10 cellular contexts compared by ENCODE assay signal in genomic region chrX:2677764-2678163, GRCh38. TPM values are rescaled to one million over a fixed set of nuclear protein-coding genes. Genes with fewer than 3 reads are reported as not detected.
DNase-seq lines count a peak whose midpoint lies in the region; ATAC-seq, FAIRE-seq and TF ChIP-seq lines count a peak whose summit lies in the region.
"Had no signal": no experiment of that assay in that cellular context is flagged by ENCODE, and none has a peak within 500 bp of the region (broad histone marks: within the 10 kb centered on the region; RNA-seq: fewer than 3 reads in every experiment).

No MANE protein-coding gene starts in this region.

- no peak for TF ChIP-seq POLR2A in endothelial cell of umbilical vein (IDR thresholded peaks at IDR 0.05; ENCODE audit: low read depth, low read length)

- H4K20me1 ChIP-seq in endothelial cell of umbilical vein (replicated peaks; ENCODE audit: control insufficient read depth, extremely low read depth, insufficient read depth, low read length): no peaks in the 10 kb centered on the region

- 16 to 21% methylated on average over 10 of the region's 10 CpGs for WGBS in aorta, 2 donors

- peak; percentile 71 for DNase-seq in LoVo (ENCODE audit: low spot score)
- peak; percentile 79 for DNase-seq in endothelial cell of umbilical vein (ENCODE audit: low read depth, low spot score)
- DNase-seq in lung microvascular endothelial cell (ENCODE audit: low read depth in 2 of 2): peak; percentile 75 to 93
- DNase-seq in aorta: peak; percentile 94
- no peak for DNase-seq in NCI-H524 (lab: John Stamatoyannopoulos, UW)
- DNase-seq: activated B cell treated with CpG ODN at 0.5 μM for 24 hours, erythroblast had no signal

- H3K79me2 ChIP-seq in endothelial cell of umbilical vein (ENCODE audit: control insufficient read depth, insufficient read depth, low read length): no peaks in the 10 kb centered on the region

- H3K9ac ChIP-seq in endothelial cell of umbilical vein (replicated peaks; ENCODE audit: extremely low read depth, insufficient read depth, low read length): no peak overlapping the region
- H3K9ac ChIP-seq: KMS-11 had no signal

- CTCF ChIA-PET in endothelial cell of umbilical vein (lab: Charles Lee): no interaction called here

- H3K27ac ChIP-seq in endothelial cell of umbilical vein (ENCODE audit: insufficient read depth, low read depth, low read length): no peak overlapping the region
- H3K27ac ChIP-seq in aorta (ENCODE audit: low read depth in 1 of 2, low read length in 2 of 2): no peak overlapping the region
- H3K27ac ChIP-seq: KMS-11 had no signal

- no peaks in the 10 kb centered on the region for H3K27me3 ChIP-seq in endothelial cell of umbilical vein (ENCODE audit: control insufficient read depth in 2 of 2, insufficient read depth in 2 of 2, low read length in 2 of 2)
- no peaks in the 10 kb centered on the region for H3K27me3 ChIP-seq in aorta (ENCODE audit: control insufficient read depth in 1 of 2, insufficient read depth in 2 of 2, low read length in 1 of 2)

- H3K4me2 ChIP-seq in endothelial cell of umbilical vein (ENCODE audit: insufficient read depth, low read length): peak overlapping the region; percentile 35
- H3K4me2 ChIP-seq: KMS-11 had no signal

- BruUV-seq in endothelial cell of umbilical vein (replicated peaks; lab: Mats Ljungman, UMichigan): no TSS peak

- no peak for TF ChIP-seq CTCF in endothelial cell of umbilical vein (IDR thresholded peaks at IDR 0.05; ENCODE audit: extremely low read depth in 1 of 2, insufficient read depth in 1 of 2, low read depth in 1 of 2, low read length in 2 of 2)

- H3K9me3 ChIP-seq in endothelial cell of umbilical vein (replicated peaks; ENCODE audit: control insufficient read depth, insufficient read depth, low read length) (no peaks in the 10 kb centered on the region), aorta (ENCODE audit: control insufficient read depth, low read length) (no peaks in the 10 kb centered on the region)

- no peaks in the 10 kb centered on the region for H3K36me3 ChIP-seq in endothelial cell of umbilical vein (ENCODE audit: control insufficient read depth in 2 of 2, extremely low read depth in 1 of 2, insufficient read depth in 2 of 2, low read length in 2 of 2)
- no peaks in the 10 kb centered on the region for H3K36me3 ChIP-seq in aorta (ENCODE audit: control insufficient read depth in 1 of 2, insufficient read depth in 2 of 2, low read length in 1 of 2)

- H2AFZ ChIP-seq in endothelial cell of umbilical vein (ENCODE audit: low read depth, low read length): no peak overlapping the region

- dilution Hi-C loops in endothelial cell of umbilical vein (cut with MboI; ENCODE audit: extremely low pct_ligation_motif_present, low sequenced_read_pairs): no loop called here

- POLR2A ChIA-PET in endothelial cell of umbilical vein (lab: Charles Lee): no interaction called here

- H3K4me1 ChIP-seq in endothelial cell of umbilical vein (ENCODE audit: control insufficient read depth, extremely low read depth, insufficient read depth, low read length) (peaks cover 10% of the 10 kb centered on the region), aorta (ENCODE audit: control insufficient read depth in 1 of 2, insufficient read depth in 2 of 2, low read length in 2 of 2) (no peaks in the 10 kb centered on the region)

- H3K4me3 ChIP-seq in endothelial cell of umbilical vein (replicated peaks in 1 of 3; ENCODE audit: insufficient read depth in 1 of 3, low read depth in 1 of 3, low read length in 3 of 3): no peak overlapping the region
- no peak overlapping the region for H3K4me3 ChIP-seq in aorta (ENCODE audit: low read length in 2 of 2)

- peak; percentile 98 for FAIRE-seq in endothelial cell of umbilical vein (lab: Jason Lieb, UNC)

- intact Hi-C loops in endothelial cell of umbilical vein (cut with micrococcal nuclease) (loop anchor here (2.0 kb wide), 1 partner anchor 13 kb away; the partner anchor contains the start of gene CD99), aorta (cut with DNase I) (no loop called here)

- no peaks in the 10 kb centered on the region for H3K9me1 ChIP-seq in endothelial cell of umbilical vein (replicated peaks; ENCODE audit: control insufficient read depth, extremely low read depth, insufficient read depth, low read length)

- ATAC-seq in aorta (ENCODE audit: low FRiP score): peak; percentile 91
- ATAC-seq in HG02642 (IDR thresholded peaks at IDR 0.05; ENCODE audit: poor library complexity, unreplicated experiment): no peak
- no peak for ATAC-seq in GM18858 (IDR thresholded peaks at IDR 0.05; ENCODE audit: unreplicated experiment)

TF ChIP-seq in endothelial cell of umbilical vein, 7 proteins besides CTCF, POLR2A, EP300 and RAD21:
- TF ChIP-seq POLR2AphosphoS5 (IDR thresholded peaks at IDR 0.05; ENCODE audit: insufficient read depth, low read depth, low read length): peak; percentile 63
- peak; percentile 37 for TF ChIP-seq MAX (IDR thresholded peaks at IDR 0.05; ENCODE audit: insufficient read depth, insufficient read length)
- TF ChIP-seq FOS (IDR thresholded peaks at IDR 0.05; ENCODE audit: borderline replicate concordance, insufficient read depth, low read length): peak; percentile 93
- no peak for TF ChIP-seq EZH2 (IDR thresholded peaks at IDR 0.05; ENCODE audit: borderline replicate concordance, low read depth, low read length, severe bottlenecking)
- peak; percentile 78 for TF ChIP-seq JUN (IDR thresholded peaks at IDR 0.05; ENCODE audit: borderline replicate concordance, insufficient read depth, insufficient read length, low read depth)

RNA-seq across cellular contexts. Expression of gene CD99, which starts 13.3 kb away (rescaled TPM):
- total RNA-seq in endothelial cell of umbilical vein (641 and 654 TPM in 2 replicates), lung microvascular endothelial cell (181 and 195 TPM in 2 replicates), aorta (100 to 1,000 TPM; 292 to 399 TPM)
- polyA plus RNA-seq in endothelial cell of umbilical vein (364 and 474 TPM in 2 replicates), aorta (100 to 1,000 TPM; 416 TPM)
- polyA plus RNA-seq in endothelial cell of umbilical vein (2011; cell fraction: cytosol; rRNA removed): 464 and 610 TPM in 2 replicates
- 271 and 326 TPM in 2 replicates for polyA plus RNA-seq in endothelial cell of umbilical vein (2011; cell fraction: nucleus; rRNA removed)
- polyA plus RNA-seq in endothelial cell of umbilical vein (2012): 519 and 816 TPM in 2 replicates
- polyA minus RNA-seq in endothelial cell of umbilical vein: 211 and 221 TPM in 2 replicates
- polyA minus RNA-seq in endothelial cell of umbilical vein (2011; cell fraction: cytosol; rRNA and poly(A)+ RNA removed): 55.5 TPM
- 67.1 and 74.9 TPM in 2 replicates for polyA minus RNA-seq in endothelial cell of umbilical vein (2011; cell fraction: nucleus; rRNA and poly(A)+ RNA removed)

Comparison
In these comparisons a context has a peak if more than half of its experiments do, and no peak if none do; other contexts are left out.
1. DNase-seq: peak in LoVo (single experiment), endothelial cell of umbilical vein (single experiment), lung microvascular endothelial cell (2 of 2) and aorta (2 of 2); none in NCI-H524 (0 of 2).